ENCODE assay signal across 1 cellular context in genomic region chr19:33819496-33819874, GRCh38.
TF ChIP-seq lines count a peak whose summit lies in the region.

No MANE protein-coding gene starts in this region.

TF ChIP-seq in SK-N-SH, 30 proteins besides CTCF, POLR2A, EP300 and RAD21 (continued from another document):
- no peak for TF ChIP-seq RXRA (IDR thresholded peaks at IDR 0.05; ENCODE audit: borderline replicate concordance, low read depth)
TF ChIP-seq in SK-N-SH: peak in this region for 0.
